15 cellular contexts compared by ENCODE assay signal in the genomic region with DNA sequence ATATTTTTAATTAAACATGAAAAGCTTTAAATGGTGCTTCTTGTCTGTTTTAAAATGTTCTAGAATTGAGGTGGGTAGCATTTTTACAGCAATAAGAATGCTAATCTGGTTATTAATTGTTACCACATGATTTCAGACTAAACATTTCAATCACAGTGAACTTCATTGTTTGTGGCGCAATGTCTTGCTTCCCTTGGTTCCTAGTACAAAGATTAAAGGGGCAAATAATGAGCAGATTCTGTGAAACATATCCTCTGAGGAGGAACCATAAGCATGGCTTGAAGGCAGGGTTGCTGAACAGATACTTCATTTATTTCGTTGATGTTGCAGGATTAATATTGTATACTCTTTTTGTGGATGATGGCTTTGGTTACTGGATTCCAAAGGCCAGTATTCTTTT.
DNase-seq lines count a peak whose midpoint lies in the region; ATAC-seq, FAIRE-seq and TF ChIP-seq lines count a peak whose summit lies in the region.
"Had no signal": no experiment of that assay in that cellular context is flagged by ENCODE, and none has a peak within 500 bp of the region (broad histone marks: within the 10 kb centered on the region; RNA-seq: fewer than 3 reads in every experiment).

No MANE protein-coding gene starts in this region.

- no peak overlapping the region for H3K4me3 ChIP-seq in dorsolateral prefrontal cortex
- H3K4me3 ChIP-seq in breast epithelium, result no peak overlapping the region
- no peak overlapping the region for H3K4me3 ChIP-seq in psoas muscle
- H3K4me3 ChIP-seq: BLaER1 treated with 17β-estradiol and CSF1 and Interleukin-3, amounts not matched to agents 10 nM and 100 nM had no signal

- H3K4me1 ChIP-seq in breast epithelium (no peaks in the 10 kb centered on the region), psoas muscle (no peaks in the 10 kb centered on the region)

- no peak for TF ChIP-seq POLR2A in breast epithelium (IDR thresholded peaks at IDR 0.05)

- no peak for ATAC-seq in psoas muscle
- ATAC-seq: CD8-positive, alpha-beta T cell had no signal

- WGBS in psoas muscle, 3 donors, result 45 to 71% (median 48%) methylated on average over 2 of the region's 2 CpGs

- intact Hi-C loops in dorsolateral prefrontal cortex (cut with DNase I) (no loop called here), breast epithelium (cut with DNase I; ENCODE audit: low total_unique reads) (no loop called here), psoas muscle (cut with DNase I) (no loop called here)

- H3K27me3 ChIP-seq in dorsolateral prefrontal cortex, result no peaks in the 10 kb centered on the region
- H3K27me3 ChIP-seq in breast epithelium, result no peaks in the 10 kb centered on the region
- no peaks in the 10 kb centered on the region for H3K27me3 ChIP-seq in psoas muscle (ENCODE audit: insufficient read depth in 3 of 3, low read length in 2 of 3)
- H3K27me3 ChIP-seq: BLaER1 treated with 17β-estradiol and CSF1 and Interleukin-3, amounts not matched to agents 10 nM and 100 nM had no signal

- TF ChIP-seq CTCF in dorsolateral prefrontal cortex (IDR thresholded peaks at IDR 0.05 in 54 of 56, conservative IDR thresholded peaks at IDR 0.05 in 2 of 56; ENCODE audit: low read depth in 1 of 56, partially characterized antibody in 56 of 56) (no peak), breast epithelium (IDR thresholded peaks at IDR 0.05) (no peak), psoas muscle (IDR thresholded peaks at IDR 0.05) (no peak)

- H3K36me3 ChIP-seq in breast epithelium, result no peaks in the 10 kb centered on the region
- no peaks in the 10 kb centered on the region for H3K36me3 ChIP-seq in psoas muscle (ENCODE audit: insufficient read depth in 1 of 2, low read depth in 1 of 2)

- H3K9me3 ChIP-seq in breast epithelium (no peaks in the 10 kb centered on the region), psoas muscle (no peaks in the 10 kb centered on the region)

- no peak for DNase-seq in HTR-8/SVneo (ENCODE audit: insufficient read length, low spot score)
- no peak for DNase-seq in dorsolateral prefrontal cortex
- DNase-seq in globus pallidus (ENCODE audit: low spot score), result peak; percentile 20
- no peak for DNase-seq in substantia nigra (lab: John Stamatoyannopoulos, UW)
- DNase-seq in breast epithelium (ENCODE audit: low spot score in 2 of 2), result no peak
- DNase-seq in NCI-H2227 treated with DMSO at 0.1 percent for 48 hours (lab: John Stamatoyannopoulos, UW), result no peak
- no peak for DNase-seq in psoas muscle
- DNase-seq: CD8-positive, alpha-beta T cell; COR-L47; H9 had no signal

- peak; percentile 54 for FAIRE-seq in HTR-8/SVneo (lab: Jason Lieb, UNC)
- FAIRE-seq: D721Med, G401.6, GM12891, H1 had no signal

- peak overlapping the region in 38 of 59 donors; percentile 2 to 78 (median 34) for H3K27ac ChIP-seq in dorsolateral prefrontal cortex
- peak overlapping the region; percentile 51 for H3K27ac ChIP-seq in substantia nigra (ENCODE audit: low read depth, low read length, poor library complexity, severe bottlenecking)
- H3K27ac ChIP-seq in breast epithelium, result no peak overlapping the region
- H3K27ac ChIP-seq in psoas muscle, result no peak overlapping the region
- H3K27ac ChIP-seq: BLaER1 treated with 17β-estradiol and CSF1 and Interleukin-3, amounts not matched to agents 10 nM and 100 nM had no signal

Comparison
In these comparisons a context has a peak if more than half of its experiments do, and no peak if none do; other contexts are left out.
1. H3K27ac ChIP-seq: peak in dorsolateral prefrontal cortex (38 of 59) and substantia nigra (single experiment); none in breast epithelium (0 of 2) and psoas muscle (single experiment).